ENCODE assay signal across 9 cellular contexts in genomic region chr21:45075606-45076244, GRCh38. TPM values are rescaled to one million over a fixed set of nuclear protein-coding genes. Genes with fewer than 3 reads are reported as not detected.
A peak's percentile ranks its signal among the peaks of the same experiment; 100 is the strongest.
DNase-seq lines count a peak whose midpoint lies in the region; ATAC-seq, FAIRE-seq and TF ChIP-seq lines count a peak whose summit lies in the region.
"Had no signal": no experiment of that assay in that cellular context is flagged by ENCODE, and none has a peak within 500 bp of the region (broad histone marks: within the 10 kb centered on the region; RNA-seq: fewer than 3 reads in every experiment).

No MANE protein-coding gene starts in this region.

- peaks cover 6% of the 10 kb centered on the region; the same call in 1 of the 2 replicates for H3K4me1 ChIP-seq in PC-9 (replicated peaks; ENCODE audit: insufficient read depth)
- H3K4me1 ChIP-seq in endothelial cell of umbilical vein (ENCODE audit: control insufficient read depth, extremely low read depth, insufficient read depth, low read length) = peaks cover 22% of the 10 kb centered on the region

- no peaks in the 10 kb centered on the region for H4K20me1 ChIP-seq in PC-9 (ENCODE audit: insufficient read depth)
- H4K20me1 ChIP-seq in endothelial cell of umbilical vein (replicated peaks; ENCODE audit: control insufficient read depth, extremely low read depth, insufficient read depth, low read length) = no peaks in the 10 kb centered on the region

- H3K9me3 Mint-ChIP-seq in Calu3 (ENCODE audit: low read depth, unreplicated experiment) = no peaks in the 10 kb centered on the region
- no peaks in the 10 kb centered on the region for H3K9me3 Mint-ChIP-seq in osteocyte (ENCODE audit: unreplicated experiment)

- peaks cover 11% of the 10 kb centered on the region; the same call in 1 of the 2 replicates for H3F3A ChIP-seq in PC-9 (ENCODE audit: insufficient read depth, low read depth)

- H3K36me3 ChIP-seq in PC-9 (ENCODE audit: low read depth) (no peaks in the 10 kb centered on the region), endothelial cell of umbilical vein (ENCODE audit: control insufficient read depth in 2 of 2, extremely low read depth in 1 of 2, insufficient read depth in 2 of 2, low read length in 2 of 2) (no peaks in the 10 kb centered on the region)

- H3K27ac Mint-ChIP-seq in Calu3 (ENCODE audit: unreplicated experiment) (no peak overlapping the region), osteocyte (ENCODE audit: unreplicated experiment) (peak overlapping the region; percentile 83)

- H2AFZ ChIP-seq in PC-9 (no peak overlapping the region), endothelial cell of umbilical vein (ENCODE audit: low read depth, low read length) (peak overlapping the region; percentile 28)

- dilution Hi-C loops in endothelial cell of umbilical vein (cut with MboI; ENCODE audit: extremely low pct_ligation_motif_present, low sequenced_read_pairs) = no loop called here

- H3K4me3 ChIP-seq in PC-9 = peak overlapping the region; percentile 51; the same call in 1 of the 2 replicates
- H3K4me3 ChIP-seq in endothelial cell of umbilical vein (replicated peaks in 1 of 3; ENCODE audit: insufficient read depth in 1 of 3, low read depth in 1 of 3, low read length in 3 of 3) = peak overlapping the region; percentile 68 to 81 (median 73)

- H3K9ac ChIP-seq in endothelial cell of umbilical vein (replicated peaks; ENCODE audit: extremely low read depth, insufficient read depth, low read length) = peak overlapping the region; percentile 77

- H3K4me2 ChIP-seq in PC-9 = peak overlapping the region; percentile 71
- H3K4me2 ChIP-seq in endothelial cell of umbilical vein (ENCODE audit: insufficient read depth, low read length) = peak overlapping the region; percentile 83

- no peaks in the 10 kb centered on the region for H3K4me1 Mint-ChIP-seq in Calu3 (ENCODE audit: low read depth, unreplicated experiment)
- H3K4me1 Mint-ChIP-seq in osteocyte (ENCODE audit: unreplicated experiment) = peaks cover 70% of the 10 kb centered on the region

- DNase-seq in Calu3 (no peak), PC-9 (no peak), endothelial cell of umbilical vein (ENCODE audit: low read depth, low spot score) (peak; percentile 25), osteocyte (ENCODE audit: extremely low spot score, unreplicated experiment) (no peak), anterior cingulate cortex (lab: John Stamatoyannopoulos, UW) (no peak), HPDE6-E6E7 (ENCODE audit: extremely low spot score) (no peak), foreskin melanocyte (no peak)
- DNase-seq: T-helper 9 cell had no signal

- POLR2A ChIA-PET in PC-9 (lab: Charles Lee; ENCODE audit: unreplicated experiment) = no interaction called here
- POLR2A ChIA-PET in endothelial cell of umbilical vein (lab: Charles Lee) = no interaction called here

- peaks cover 40% of the 10 kb centered on the region for H3K27me3 Mint-ChIP-seq in Calu3 (ENCODE audit: unreplicated experiment)
- H3K27me3 Mint-ChIP-seq in osteocyte (ENCODE audit: unreplicated experiment) = no peaks in the 10 kb centered on the region

- H3K79me2 ChIP-seq in PC-9 (ENCODE audit: low read depth) = no peaks in the 10 kb centered on the region
- peaks cover 39% of the 10 kb centered on the region for H3K79me2 ChIP-seq in endothelial cell of umbilical vein (ENCODE audit: control insufficient read depth, insufficient read depth, low read length)

- H3K9me3 ChIP-seq in PC-9 (ENCODE audit: insufficient read depth, low read depth) (no peaks in the 10 kb centered on the region), endothelial cell of umbilical vein (replicated peaks; ENCODE audit: control insufficient read depth, insufficient read depth, low read length) (no peaks in the 10 kb centered on the region)

- intact Hi-C loops in Calu3 (cut with micrococcal nuclease; ENCODE audit: unreplicated experiment) = no loop called here
- intact Hi-C loops in PC-9 (cut with micrococcal nuclease; ENCODE audit: unreplicated experiment) = loop anchor here (2.0 kb wide), 1 partner anchor 53 kb away; no protein-coding TSS in a partner anchor
- intact Hi-C loops in endothelial cell of umbilical vein (cut with micrococcal nuclease) = loop anchor here (1.0 to 2.0 kb wide), 4 partner anchors 19 to 117 kb away; no protein-coding TSS in a partner anchor

- H3K27me3 ChIP-seq in PC-9 (ENCODE audit: insufficient read depth, low read depth) (no peaks in the 10 kb centered on the region), endothelial cell of umbilical vein (ENCODE audit: control insufficient read depth in 2 of 2, insufficient read depth in 2 of 2, low read length in 2 of 2) (no peaks in the 10 kb centered on the region)

- CTCF ChIA-PET in Calu3 (lab: Charles Lee) (no interaction called here), PC-9 (lab: Charles Lee) (no interaction called here), endothelial cell of umbilical vein (lab: Charles Lee) (interaction anchor here (1.0 to 6.0 kb wide), 7 partner anchors 21 to 126 kb away, joined by 3 to 67 read pairs (median 6); no protein-coding TSS in a partner anchor)

- peak; percentile 18 for FAIRE-seq in endothelial cell of umbilical vein (lab: Jason Lieb, UNC)

- peaks cover 7% of the 10 kb centered on the region for H3K36me3 Mint-ChIP-seq in Calu3 (ENCODE audit: insufficient read depth, unreplicated experiment)
- H3K36me3 Mint-ChIP-seq in osteocyte (ENCODE audit: unreplicated experiment) = no peaks in the 10 kb centered on the region

- H3K4me3 Mint-ChIP-seq in Calu3 (ENCODE audit: low read depth, unreplicated experiment) (peak overlapping the region; percentile 48), osteocyte (ENCODE audit: unreplicated experiment) (peak overlapping the region; percentile 88)

- no peak for TF ChIP-seq POLR2A in endothelial cell of umbilical vein (IDR thresholded peaks at IDR 0.05; ENCODE audit: low read depth, low read length)

- TF ChIP-seq CTCF in Calu3 (IDR thresholded peaks at IDR 0.05; ENCODE audit: unreplicated experiment) (no peak), PC-9 (conservative IDR thresholded peaks at IDR 0.05) (no peak), endothelial cell of umbilical vein (IDR thresholded peaks at IDR 0.05; ENCODE audit: extremely low read depth in 1 of 2, insufficient read depth in 1 of 2, low read depth in 1 of 2, low read length in 2 of 2) (no peak), osteocyte (IDR thresholded peaks at IDR 0.05) (no peak)

- BruUV-seq in Calu3 (replicated peaks; lab: Mats Ljungman, UMichigan) = no TSS peak
- BruUV-seq in PC-9 (replicated peaks; lab: Mats Ljungman, UMichigan) = TSS peak; percentile 37
- no TSS peak for BruUV-seq in endothelial cell of umbilical vein (replicated peaks; lab: Mats Ljungman, UMichigan)

- H3K27ac ChIP-seq in PC-9 = no peak overlapping the region
- no peak overlapping the region for H3K27ac ChIP-seq in endothelial cell of umbilical vein (ENCODE audit: insufficient read depth, low read depth, low read length)

- no peaks in the 10 kb centered on the region for H3K9me1 ChIP-seq in endothelial cell of umbilical vein (replicated peaks; ENCODE audit: control insufficient read depth, extremely low read depth, insufficient read depth, low read length)

- H3K9me2 ChIP-seq in PC-9 (ENCODE audit: insufficient read depth) = no peaks in the 10 kb centered on the region

- no peak for ATAC-seq in GM19452 (IDR thresholded peaks at IDR 0.05; ENCODE audit: unreplicated experiment)

TF ChIP-seq in endothelial cell of umbilical vein, 7 proteins besides CTCF, POLR2A, EP300 and RAD21:
- TF ChIP-seq EZH2 (IDR thresholded peaks at IDR 0.05; ENCODE audit: borderline replicate concordance, low read depth, low read length, severe bottlenecking) (no peak), FOS (IDR thresholded peaks at IDR 0.05; ENCODE audit: borderline replicate concordance, insufficient read depth, low read length) (no peak), GATA2 (IDR thresholded peaks at IDR 0.05; ENCODE audit: insufficient read depth, insufficient read length, low read depth, low read length) (no peak), MYC (IDR thresholded peaks at IDR 0.05; ENCODE audit: low read depth, low read length) (no peak), JUN (IDR thresholded peaks at IDR 0.05; ENCODE audit: borderline replicate concordance, insufficient read depth, insufficient read length, low read depth) (no peak), POLR2AphosphoS5 (IDR thresholded peaks at IDR 0.05; ENCODE audit: insufficient read depth, low read depth, low read length) (no peak)
- TF ChIP-seq, protein P1, sequence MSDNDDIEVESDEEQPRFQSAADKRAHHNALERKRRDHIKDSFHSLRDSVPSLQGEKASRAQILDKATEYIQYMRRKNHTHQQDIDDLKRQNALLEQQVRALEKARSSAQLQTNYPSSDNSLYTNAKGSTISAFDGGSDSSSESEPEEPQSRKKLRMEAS (IDR thresholded peaks at IDR 0.05; ENCODE audit: insufficient read depth, insufficient read length) = no peak

RNA-seq across cellular contexts. Expression of gene ADARB1, which starts 1.3 kb away (rescaled TPM):
- 1.7 and 2.8 TPM in 2 replicates for total RNA-seq in Calu3 (2022)
- total RNA-seq in PC-9 (2021) = 12.1 and 19.1 TPM in 2 replicates
- 54.3 and 55.5 TPM in 2 replicates for total RNA-seq in endothelial cell of umbilical vein
- 17.8 and 32.5 TPM in 2 replicates for polyA plus RNA-seq in endothelial cell of umbilical vein
- 17.4 and 18.8 TPM in 2 replicates for polyA plus RNA-seq in endothelial cell of umbilical vein (2011; cell fraction: cytosol; rRNA removed)
- polyA plus RNA-seq in endothelial cell of umbilical vein (2011; cell fraction: nucleus; rRNA removed) = 88.3 and 92.8 TPM in 2 replicates
- polyA plus RNA-seq in endothelial cell of umbilical vein (2012) = 29.3 and 33.4 TPM in 2 replicates
- 41.5 and 43.3 TPM in 2 replicates for polyA minus RNA-seq in endothelial cell of umbilical vein
- 54.5 TPM for polyA minus RNA-seq in endothelial cell of umbilical vein (2011; cell fraction: cytosol; rRNA and poly(A)+ RNA removed)
- polyA minus RNA-seq in endothelial cell of umbilical vein (2011; cell fraction: nucleus; rRNA and poly(A)+ RNA removed) = 48.7 and 51.7 TPM in 2 replicates
- total RNA-seq in osteocyte = 126 and 130 TPM in 2 replicates
